Comparison of ENCODE assay signal across 17 cellular contexts in the genomic region with DNA sequence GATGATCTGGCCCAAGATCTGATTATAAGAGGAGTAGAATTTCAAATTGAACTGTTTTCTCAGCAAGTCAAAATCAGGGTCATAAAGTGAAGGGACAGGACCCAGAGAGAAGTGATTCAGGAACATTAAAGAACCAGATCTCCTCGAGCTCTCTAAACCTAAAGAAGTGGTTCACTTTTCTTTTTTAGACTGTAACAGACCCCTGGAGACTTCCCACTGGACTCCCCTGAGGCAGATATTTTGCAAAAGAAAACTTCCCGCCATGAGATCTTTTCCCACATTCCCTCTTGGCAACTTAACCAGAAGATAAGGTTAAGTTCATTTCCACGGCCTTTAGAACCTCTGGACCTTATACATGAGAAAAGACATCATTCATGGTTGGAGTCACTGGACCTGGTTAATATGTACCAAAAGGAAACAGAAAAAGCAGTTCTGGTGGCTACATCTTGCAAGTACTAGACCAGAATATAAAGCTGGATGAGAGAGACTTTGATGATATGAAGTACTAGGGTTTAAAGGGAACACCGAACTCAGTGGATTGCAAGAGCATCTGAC.
DNase-seq lines count a peak whose midpoint lies in the region; ATAC-seq, FAIRE-seq and TF ChIP-seq lines count a peak whose summit lies in the region.
"Had no signal": no experiment of that assay in that cellular context is flagged by ENCODE, and none has a peak within 500 bp of the region (broad histone marks: within the 10 kb centered on the region; RNA-seq: fewer than 3 reads in every experiment).

No MANE protein-coding gene starts in this region.

- DNase-seq in heart right ventricle (peak in 1 of 2 donors; percentile 10), right cardiac atrium (no peak), epithelial cell of proximal tubule (ENCODE audit: low read depth) (peak; percentile 23), kidney tubule cell (ENCODE audit: low spot score) (peak; percentile 2), GM12891 (ENCODE audit: insufficient read length, low spot score) (no peak)
- DNase-seq in central memory CD4-positive, alpha-beta T cell: no peak
- DNase-seq: C1 segment of cervical spinal cord; CD4-positive, alpha-beta memory T cell; COR-L47; DMS153; DND-41; GM23248; H7; HCEC 1CT had no signal

- intact Hi-C loops in heart right ventricle (cut with DNase I) (no loop called here), right cardiac atrium (cut with DNase I) (no loop called here)

- no peak for FAIRE-seq in GM12891 (lab: Jason Lieb, UNC)
- FAIRE-seq: G401.6, GM19239, H1 had no signal

- TF ChIP-seq CTCF in heart right ventricle (IDR thresholded peaks at IDR 0.05) (no peak), epithelial cell of proximal tubule (conservative IDR thresholded peaks at IDR 0.05; ENCODE audit: low read depth, low read length) (no peak)

- H3K9me3 ChIP-seq in heart right ventricle (peaks cover 0 to 7% (median 0%) of the 10 kb centered on the region in 11 donors), right cardiac atrium (ENCODE audit: control insufficient read depth, low read length) (no peaks in the 10 kb centered on the region)

- H3K4me1 ChIP-seq in heart right ventricle: no peaks in the 10 kb centered on the region
- no peaks in the 10 kb centered on the region for H3K4me1 ChIP-seq in right cardiac atrium (ENCODE audit: control insufficient read depth, insufficient read depth, low read length)

- peak overlapping the region in 1 of 10 donors; percentile 49 for H3K27ac ChIP-seq in heart right ventricle
- no peak overlapping the region for H3K27ac ChIP-seq in right cardiac atrium (ENCODE audit: low read length)
- H3K27ac ChIP-seq: GM23248 had no signal

- H3K36me3 ChIP-seq in heart right ventricle: no peaks in the 10 kb centered on the region

- peak in 5 of 8 donors; percentile 11 to 72 (median 31) for ATAC-seq in heart right ventricle
- no peak for ATAC-seq in right cardiac atrium

- no peak for TF ChIP-seq POLR2A in GM12891 (IDR thresholded peaks at IDR 0.05; ENCODE audit: low read depth, low read length)

- no peak overlapping the region for H3K4me3 ChIP-seq in heart right ventricle
- no peak overlapping the region for H3K4me3 ChIP-seq in right cardiac atrium (ENCODE audit: low read length)
- H3K4me3 ChIP-seq in epithelial cell of proximal tubule (ENCODE audit: low read depth, low read length): no peak overlapping the region
- H3K4me3 ChIP-seq: GM23248 had no signal

- 49 to 52% methylated on average over 4 of the region's 4 CpGs for WGBS in heart right ventricle, 2 donors
- 50% methylated on average over 4 of the region's 4 CpGs for WGBS in right cardiac atrium

- no peaks in the 10 kb centered on the region for H3K27me3 ChIP-seq in heart right ventricle
- H3K27me3 ChIP-seq in right cardiac atrium (ENCODE audit: control insufficient read depth, insufficient read depth): no peaks in the 10 kb centered on the region

TF ChIP-seq in GM12891, 5 proteins besides CTCF, POLR2A, EP300 and RAD21:
- TF ChIP-seq POU2F2 (IDR thresholded peaks at IDR 0.05; ENCODE audit: low read depth, low read length): no peak
- TF ChIP-seq TAF1 (IDR thresholded peaks at IDR 0.05; ENCODE audit: low read depth, low read length): no peak
- TF ChIP-seq PAX5 (IDR thresholded peaks at IDR 0.05; ENCODE audit: insufficient read depth, low read length, severe bottlenecking): no peak
- no peak for TF ChIP-seq POLR2AphosphoS5 (IDR thresholded peaks at IDR 0.05; ENCODE audit: low read depth, low read length)
- no peak for TF ChIP-seq SPI1 (IDR thresholded peaks at IDR 0.05; ENCODE audit: low read depth, low read length)
TF ChIP-seq in GM12891: peak in this region for 0.

Comparison
In these comparisons a context has a peak if more than half of its experiments do, and no peak if none do; other contexts are left out.
1. ATAC-seq: peak in heart right ventricle (5 of 8); none in right cardiac atrium (0 of 2).
2. DNase-seq: peak in epithelial cell of proximal tubule (single experiment) and kidney tubule cell (single experiment); none in right cardiac atrium (0 of 3), central memory CD4-positive, alpha-beta T cell (single experiment) and GM12891 (single experiment).